26 cellular contexts compared by ENCODE assay signal in the genomic region with DNA sequence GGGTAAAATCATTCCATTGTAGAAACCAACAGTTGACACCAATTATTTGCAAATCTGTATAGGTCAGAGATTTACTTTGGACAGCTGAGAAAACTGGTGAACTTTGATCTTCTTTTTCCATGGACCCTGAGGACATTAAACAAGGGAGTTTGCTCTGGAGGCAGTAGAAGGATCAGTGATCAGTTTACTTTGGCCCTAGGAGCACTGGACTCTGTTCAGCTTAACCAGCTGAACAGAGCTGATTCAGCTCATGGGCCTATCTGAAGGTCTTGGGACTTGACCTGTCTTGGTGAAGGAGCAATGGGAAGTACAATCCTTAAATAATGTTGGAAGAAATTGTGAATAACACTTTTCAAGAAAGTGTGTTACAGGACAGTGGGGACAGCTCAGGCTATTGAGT. TPM values are rescaled to one million over a fixed set of nuclear protein-coding genes. Genes with fewer than 3 reads are reported as not detected.
"Had no signal": no experiment of that assay in that cellular context is flagged by ENCODE, and none has a peak within 500 bp of the region (broad histone marks: within the 10 kb centered on the region; RNA-seq: fewer than 3 reads in every experiment).

No MANE protein-coding gene starts in this region.

- H3K27ac Mint-ChIP-seq: mesothelial cell of epicardium; naive B cell; natural killer cell; nephron progenitor cell; neural progenitor cell; progenitor cell of endocrine pancreas; stimulated activated effector memory CD8-positive, alpha-beta T cell treated with anti-CD3 and anti-CD28 coated beads, Interleukin-12 subunit alpha, Interleukin-12 subunit beta, amount 100 ng/mL, for 72 hours; stimulated activated naive CD8-positive, alpha-beta T cell treated with anti-CD3 and anti-CD28 coated beads, Interleukin-15, Interleukin-2, amounts not matched to agents 100 ng/mL and 50 ng/mL, for 24 hours had no signal

- H3K36me3 ChIP-seq: heart left ventricle, neural progenitor cell, neutrophil, right atrium auricular region, sigmoid colon, spleen, suprapubic skin, thoracic aorta, tibial artery, upper lobe of right lung had no signal

- H3K36me3 Mint-ChIP-seq: stimulated activated effector memory CD8-positive, alpha-beta T cell treated with anti-CD3 and anti-CD28 coated beads, Interleukin-12 subunit alpha, Interleukin-12 subunit beta, amount 100 ng/mL, for 72 hours had no signal

- H3K4me3 Mint-ChIP-seq: mesothelial cell of epicardium; naive B cell; natural killer cell; nephron progenitor cell; neural progenitor cell; stimulated activated effector memory CD8-positive, alpha-beta T cell treated with anti-CD3 and anti-CD28 coated beads, Interleukin-12 subunit alpha, Interleukin-12 subunit beta, amount 100 ng/mL, for 72 hours; stimulated activated naive CD8-positive, alpha-beta T cell treated with anti-CD3 and anti-CD28 coated beads, Interleukin-15, Interleukin-2, amounts not matched to agents 100 ng/mL and 50 ng/mL, for 24 hours had no signal

- H3K27ac ChIP-seq: heart left ventricle, neural progenitor cell, neutrophil, right atrium auricular region, sigmoid colon, spleen, suprapubic skin, thoracic aorta, tibial artery, upper lobe of right lung had no signal

- H3K27me3 ChIP-seq: neural progenitor cell, right atrium auricular region, sigmoid colon, suprapubic skin, tibial artery, upper lobe of right lung had no signal

- ATAC-seq: natural killer cell; stimulated activated effector memory CD8-positive, alpha-beta T cell treated with anti-CD3 and anti-CD28 coated beads, Interleukin-12 subunit alpha, Interleukin-12 subunit beta, amount 100 ng/mL, for 72 hours; upper lobe of right lung had no signal

- H3K4me1 Mint-ChIP-seq: mesothelial cell of epicardium; naive B cell; natural killer cell; nephron progenitor cell; neural progenitor cell; stimulated activated effector memory CD8-positive, alpha-beta T cell treated with anti-CD3 and anti-CD28 coated beads, Interleukin-12 subunit alpha, Interleukin-12 subunit beta, amount 100 ng/mL, for 72 hours had no signal

- H3K4me3 ChIP-seq: heart left ventricle, lung, neural progenitor cell, right atrium auricular region, sigmoid colon, spleen, suprapubic skin, thoracic aorta, tibial artery, upper lobe of right lung had no signal

- DNase-seq: heart left ventricle; islet precursor cell; mesendoderm; naive B cell; natural killer cell; nephron progenitor cell; occipital lobe; sigmoid colon; small intestine; spleen; stimulated activated CD4-positive, alpha-beta T cell treated with anti-CD3 and anti-CD28 coated beads, Interleukin-4, amount 100 ng/mL, for 24 hours; stimulated activated naive CD4-positive, alpha-beta T cell; tibial artery; trophoblast cell; upper lobe of right lung had no signal

- H3K4me1 ChIP-seq: heart left ventricle, neural progenitor cell, right atrium auricular region, sigmoid colon, spleen, tibial artery, upper lobe of right lung had no signal

- H3K9me3 ChIP-seq: neutrophil, right atrium auricular region, sigmoid colon, suprapubic skin, thoracic aorta, tibial artery had no signal

RNA-seq across cellular contexts. Expression of gene TF, which starts 15.2 kb away (rescaled TPM):
- total RNA-seq: mononuclear cell had no signal
